18 cellular contexts compared by ENCODE assay signal in the genomic region with DNA sequence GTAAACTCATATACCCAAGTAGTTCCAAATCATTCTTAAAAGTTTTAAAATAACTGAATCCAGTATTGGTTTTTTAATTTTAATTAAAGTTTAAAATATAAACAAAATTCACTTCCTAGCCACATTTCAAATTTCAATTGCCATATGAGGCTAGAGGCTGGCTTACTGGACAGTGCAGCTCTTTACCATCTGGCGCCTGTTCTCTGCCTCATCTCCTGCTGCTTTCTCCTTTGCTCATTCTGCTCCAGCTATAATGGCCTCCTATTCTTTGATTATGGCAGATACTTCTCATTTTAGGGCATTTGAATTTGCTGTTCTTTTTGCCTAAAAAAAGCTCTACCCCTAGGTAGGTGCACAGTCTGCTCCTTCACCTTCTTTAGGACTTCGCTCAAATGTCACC.
"Had no signal": no experiment of that assay in that cellular context is flagged by ENCODE, and none has a peak within 500 bp of the region (broad histone marks: within the 10 kb centered on the region; RNA-seq: fewer than 3 reads in every experiment).

No MANE protein-coding gene starts in this region.

- DNase-seq: cortex of kidney; effector CD8-positive, alpha-beta T cell; heart right ventricle; hypothalamus; kidney glomerular epithelial cell; naive thymus-derived CD4-positive, alpha-beta T cell; nephron progenitor cell; psoas muscle; retina; right lobe of liver; spleen; stimulated activated CD4-positive, alpha-beta T cell treated with anti-CD3 and anti-CD28 coated beads, Interleukin-15, amount 100 ng/mL, for 24 hours; stimulated activated CD4-positive, alpha-beta T cell treated with anti-CD3 and anti-CD28 coated beads, Interleukin-1b, Interleukin-23, amount 100 ng/mL, for 48 hours; stimulated activated CD4-positive, alpha-beta T cell treated with anti-CD3 and anti-CD28 coated beads, Interleukin-4, amount 100 ng/mL, for 24 hours; stimulated activated naive B cell treated with anti-CD40 and anti-IgM and Interleukin-4, amounts not matched to agents 10 μg/mL and 1 μg/mL and 100 μg/mL, for 72 hours; stomach; transverse colon had no signal

- H3K27ac Mint-ChIP-seq: stimulated activated naive B cell treated with anti-CD40 and anti-IgM and Interleukin-4, amounts not matched to agents 10 μg/mL and 1 μg/mL and 100 μg/mL, for 72 hours had no signal

- H3K9me3 Mint-ChIP-seq: stimulated activated naive B cell treated with anti-CD40 and anti-IgM and Interleukin-4, amounts not matched to agents 10 μg/mL and 1 μg/mL and 100 μg/mL, for 72 hours had no signal

- H3K4me3 Mint-ChIP-seq: nephron progenitor cell; stimulated activated naive B cell treated with anti-CD40 and anti-IgM and Interleukin-4, amounts not matched to agents 10 μg/mL and 1 μg/mL and 100 μg/mL, for 72 hours had no signal

- ATAC-seq: esophagus mucosa; heart right ventricle; naive thymus-derived CD4-positive, alpha-beta T cell; psoas muscle; stimulated activated naive B cell treated with anti-CD40 and anti-IgM and Interleukin-4, amounts not matched to agents 10 μg/mL and 1 μg/mL and 100 μg/mL, for 72 hours had no signal
